In the genomic region with DNA sequence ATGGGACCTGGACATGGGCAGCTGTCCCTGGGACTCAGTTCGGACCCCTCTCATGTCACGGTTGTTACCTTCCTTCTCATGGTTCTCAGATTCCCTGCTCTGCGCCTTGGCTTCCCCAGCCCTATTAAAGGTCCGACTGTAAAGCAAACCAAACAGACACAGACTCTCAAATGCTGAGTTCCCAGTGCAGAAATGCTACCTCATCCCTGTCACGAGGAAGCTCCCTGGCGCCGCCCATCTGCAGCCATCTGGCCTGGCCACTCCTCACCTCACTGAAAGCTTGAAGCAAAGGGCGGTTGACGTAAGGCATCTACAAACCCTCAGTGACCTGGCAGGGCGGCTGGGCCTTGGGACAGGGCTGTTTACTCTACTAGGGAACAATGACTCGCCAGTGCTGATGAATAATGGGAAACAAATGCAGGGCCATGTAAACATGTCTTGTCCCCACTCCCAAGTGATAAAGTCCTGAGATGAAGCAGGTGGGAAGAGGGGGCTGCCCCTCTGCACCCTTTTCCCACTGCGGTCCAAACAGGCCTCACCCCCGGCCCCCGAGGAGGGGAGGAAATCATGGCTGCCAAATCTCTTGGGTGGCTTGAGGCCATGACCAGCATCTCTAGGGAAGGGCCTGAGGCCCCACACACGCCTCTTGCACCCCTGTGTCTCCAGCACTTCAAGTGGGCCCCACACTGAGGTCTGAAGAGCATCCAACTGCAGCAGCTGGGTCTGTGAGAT, we compare ENCODE assay signal across 10 cellular contexts. TPM values are rescaled to one million over a fixed set of nuclear protein-coding genes. Genes with fewer than 3 reads are reported as not detected.
DNase-seq lines count a peak whose midpoint lies in the region; ATAC-seq, FAIRE-seq and TF ChIP-seq lines count a peak whose summit lies in the region.
"Had no signal": no experiment of that assay in that cellular context is flagged by ENCODE, and none has a peak within 500 bp of the region (broad histone marks: within the 10 kb centered on the region; RNA-seq: fewer than 3 reads in every experiment).

No MANE protein-coding gene starts in this region.

- peak; percentile 89 for DNase-seq in DMS 273 (lab: John Stamatoyannopoulos, UW; ENCODE audit: unreplicated experiment)
- peak; percentile 97 for DNase-seq in NCI-H2196 (lab: John Stamatoyannopoulos, UW; ENCODE audit: unreplicated experiment)
- DNase-seq in neural progenitor cell (ENCODE audit: low spot score) = peak; percentile 26
- no peak for DNase-seq in hippocampal formation (lab: John Stamatoyannopoulos, UW)
- no peak for DNase-seq in NCI-H146 treated with DMSO at 0.1 percent for 48 hours (lab: John Stamatoyannopoulos, UW; ENCODE audit: unreplicated experiment)
- DNase-seq in stimulated activated naive CD8-positive, alpha-beta T cell treated with anti-CD3 and anti-CD28 coated beads, Interleukin-15, Interleukin-2, amounts not matched to agents 100 U/mL and 50 U/mL, for 24 hours = no peak
- DNase-seq: NCI-H1930 had no signal

- H3K36me3 Mint-ChIP-seq in neural progenitor cell = peaks cover 1% of the 10 kb centered on the region

- no peaks in the 10 kb centered on the region for H3K9me3 ChIP-seq in neural progenitor cell (ENCODE audit: low read depth)

- no peak for TF ChIP-seq CTCF in neural progenitor cell (IDR thresholded peaks at IDR 0.05)

- H3K27me3 Mint-ChIP-seq in neural progenitor cell (ENCODE audit: insufficient read depth, low read depth) = peaks cover 17% of the 10 kb centered on the region

- H3K4me3 Mint-ChIP-seq in neural progenitor cell = no peak overlapping the region

- H3K4me1 Mint-ChIP-seq in neural progenitor cell = peaks cover 68% of the 10 kb centered on the region

- H2AFZ ChIP-seq in neural progenitor cell (replicated peaks) = no peak overlapping the region

- H3K4me3 ChIP-seq in neural progenitor cell = no peak overlapping the region
- H3K4me3 ChIP-seq: dorsolateral prefrontal cortex had no signal

- H4K20me1 ChIP-seq in neural progenitor cell (ENCODE audit: low read depth) = peaks cover 47% of the 10 kb centered on the region

- H3K27me3 ChIP-seq in neural progenitor cell = no peaks in the 10 kb centered on the region

- ATAC-seq in HG02870 (IDR thresholded peaks at IDR 0.05; ENCODE audit: unreplicated experiment) = no peak
- no peak for ATAC-seq in stimulated activated naive CD8-positive, alpha-beta T cell treated with anti-CD3 and anti-CD28 coated beads, Interleukin-15, Interleukin-2, amounts not matched to agents 100 U/mL and 50 U/mL, for 24 hours

- H3K9ac ChIP-seq in neural progenitor cell = no peak overlapping the region

- no peaks in the 10 kb centered on the region for H3K79me2 ChIP-seq in neural progenitor cell (ENCODE audit: low read depth)

- H3K4me1 ChIP-seq in neural progenitor cell = peaks cover 47% of the 10 kb centered on the region

- peak overlapping the region; percentile 37 for H3K27ac Mint-ChIP-seq in neural progenitor cell

- peak; percentile 70 for FAIRE-seq in endometrium (lab: Jason Lieb, UNC)

- H3K27ac ChIP-seq in neural progenitor cell = no peak overlapping the region

- no peaks in the 10 kb centered on the region for H3K36me3 ChIP-seq in neural progenitor cell

- H3F3A ChIP-seq in neural progenitor cell (ENCODE audit: low read depth) = peaks cover 9% of the 10 kb centered on the region

- H3K4me2 ChIP-seq in neural progenitor cell = no peak overlapping the region

- no peaks in the 10 kb centered on the region for H3K9me3 Mint-ChIP-seq in neural progenitor cell

RNA-seq across cellular contexts. Expression of gene SCUBE1, which starts 49.3 kb away (rescaled TPM):
- total RNA-seq in neural progenitor cell (ENCODE audit: low replicate concordance) = 25.9 and 35.3 TPM in 2 replicates

Comparison
In these comparisons a context has a peak if more than half of its experiments do, and no peak if none do; other contexts are left out.
1. DNase-seq: peak in DMS 273 (single experiment), NCI-H2196 (single experiment) and neural progenitor cell (single experiment); none in hippocampal formation (0 of 2), NCI-H146 treated with DMSO at 0.1 percent for 48 hours (single experiment) and stimulated activated naive CD8-positive, alpha-beta T cell treated with anti-CD3 and anti-CD28 coated beads, Interleukin-15, Interleukin-2, amounts not matched to agents 100 U/mL and 50 U/mL, for 24 hours (single experiment).